Comparison of ENCODE assay signal across 1 cellular context in genomic region chr9:120383999-120384924, GRCh38.
TF ChIP-seq lines count a peak whose summit lies in the region.

No MANE protein-coding gene starts in this region.

TF ChIP-seq in HepG2, 621 proteins besides CTCF, POLR2A, EP300 and RAD21 (continued from another document and continues in another):
- TF ChIP-seq ZNF34 (CRISPR knock-in tag; IDR thresholded peaks at IDR 0.05; ENCODE audit: borderline replicate concordance) (peak; percentile 73; the same call in 1 of the 2 replicates), RNF2 (conservative IDR thresholded peaks at IDR 0.05; ENCODE audit: low read depth) (no peak), SOX5 (CRISPR knock-in tag; IDR thresholded peaks at IDR 0.05; ENCODE audit: borderline replicate concordance) (peak; percentile 82), TRIM22 (IDR thresholded peaks at IDR 0.05) (no peak), ZSCAN9 (CRISPR knock-in tag; IDR thresholded peaks at IDR 0.05; ENCODE audit: borderline replicate concordance) (peak; percentile 93), SMAD9 (CRISPR knock-in tag; IDR thresholded peaks at IDR 0.05) (no peak), TEAD2 (CRISPR knock-in tag; IDR thresholded peaks at IDR 0.05) (no peak), SP140L (CRISPR knock-in tag; IDR thresholded peaks at IDR 0.05; ENCODE audit: borderline replicate concordance) (no peak), ZNF329 (CRISPR knock-in tag; IDR thresholded peaks at IDR 0.05; ENCODE audit: low read depth) (no peak), HIVEP1 (CRISPR knock-in tag; IDR thresholded peaks at IDR 0.05) (no peak), EZH2 (conservative IDR thresholded peaks at IDR 0.05; ENCODE audit: low read depth, low read length) (no peak), PAWR (CRISPR knock-in tag; IDR thresholded peaks at IDR 0.05; ENCODE audit: borderline replicate concordance) (no peak), NR2C2 (CRISPR knock-in tag; IDR thresholded peaks at IDR 0.05; ENCODE audit: borderline replicate concordance) (peak; percentile 79), THYN1 (CRISPR knock-in tag; IDR thresholded peaks at IDR 0.05; ENCODE audit: borderline replicate concordance, low read depth) (no peak), NFE2L1 (CRISPR knock-in tag; IDR thresholded peaks at IDR 0.05; ENCODE audit: borderline replicate concordance) (no peak), CREM (IDR thresholded peaks at IDR 0.05) (peak; percentile 67; the same call in 1 of the 2 replicates), CREM (CRISPR knock-in tag; IDR thresholded peaks at IDR 0.05) (no peak), HES4 (CRISPR knock-in tag; IDR thresholded peaks at IDR 0.05; ENCODE audit: borderline replicate concordance) (no peak), NR2F1 (CRISPR knock-in tag; IDR thresholded peaks at IDR 0.05) (peak; percentile 78; a peak in 3 of 4 replicates), ZBTB33 (CRISPR knock-in tag; IDR thresholded peaks at IDR 0.05) (peak; percentile 50), TBP (CRISPR knock-in tag; IDR thresholded peaks at IDR 0.05) (no peak), KLF6 (CRISPR knock-in tag; IDR thresholded peaks at IDR 0.05) (peak; percentile 42; the same call in 1 of the 2 replicates), ZNF564 (CRISPR knock-in tag; IDR thresholded peaks at IDR 0.05) (no peak), ZNF343 (CRISPR knock-in tag; IDR thresholded peaks at IDR 0.05) (peak; percentile 91), ZBTB43 (CRISPR knock-in tag; conservative IDR thresholded peaks at IDR 0.05) (peak; percentile 70), MLLT10 (CRISPR knock-in tag; IDR thresholded peaks at IDR 0.05) (no peak), ZNF749 (CRISPR knock-in tag; IDR thresholded peaks at IDR 0.05; ENCODE audit: borderline replicate concordance) (no peak; the same call in 1 of the 2 replicates), GABPB1 (CRISPR knock-in tag; IDR thresholded peaks at IDR 0.05) (peak; percentile 75), ZNF260 (CRISPR knock-in tag; IDR thresholded peaks at IDR 0.05; ENCODE audit: borderline replicate concordance, low read depth) (0 out of 2 replicates have a peak, but pooled peaks have one; percentile 23), HOXD1 (CRISPR knock-in tag; IDR thresholded peaks at IDR 0.05) (peak; percentile 77; the same call in 1 of the 2 replicates), CC2D1A (CRISPR knock-in tag; IDR thresholded peaks at IDR 0.05) (no peak), NCOR1 (IDR thresholded peaks at IDR 0.05; ENCODE audit: borderline replicate concordance, low read length) (peak; percentile 65; the same call in 1 of the 2 replicates), AHR (CRISPR knock-in tag; IDR thresholded peaks at IDR 0.05) (peak; percentile 77; the same call in 1 of the 2 replicates), HNRNPLL (IDR thresholded peaks at IDR 0.05; ENCODE audit: low read depth, low read length, poor library complexity, severe bottlenecking) (peak; percentile 66), GTF2F1 (IDR thresholded peaks at IDR 0.05; ENCODE audit: low read length) (no peak), ZNF484 (CRISPR knock-in tag; IDR thresholded peaks at IDR 0.05; ENCODE audit: borderline replicate concordance, low read depth) (0 out of 2 replicates have a peak, but pooled peaks have one; percentile 62), SIX1 (CRISPR knock-in tag; IDR thresholded peaks at IDR 0.05; ENCODE audit: borderline replicate concordance) (peak; percentile 12; the same call in 1 of the 2 replicates), TAF15 (IDR thresholded peaks at IDR 0.05; ENCODE audit: low read depth, low read length, poor library complexity, severe bottlenecking) (no peak), ARNT (IDR thresholded peaks at IDR 0.05) (no peak), ZSCAN22 (CRISPR knock-in tag; IDR thresholded peaks at IDR 0.05) (peak; percentile 60; the same call in 1 of the 2 replicates), ZNF547 (CRISPR knock-in tag; IDR thresholded peaks at IDR 0.05) (no peak), RARG (CRISPR knock-in tag; IDR thresholded peaks at IDR 0.05; ENCODE audit: low read depth) (no peak), ZNF556 (CRISPR knock-in tag; IDR thresholded peaks at IDR 0.05; ENCODE audit: borderline replicate concordance) (peak; percentile 96), MAF1 (CRISPR knock-in tag; IDR thresholded peaks at IDR 0.05; ENCODE audit: borderline replicate concordance) (peak; percentile 80; the same call in 1 of the 2 replicates), ZNF280B (CRISPR knock-in tag; IDR thresholded peaks at IDR 0.05; ENCODE audit: borderline replicate concordance) (peak; percentile 17; the same call in 1 of the 2 replicates), ZNF24 (IDR thresholded peaks at IDR 0.05) (no peak), KDM5A (IDR thresholded peaks at IDR 0.05; ENCODE audit: borderline replicate concordance, low read length) (no peak), SALL1 (CRISPR knock-in tag; IDR thresholded peaks at IDR 0.05) (peak; percentile 91), ZNF781 (CRISPR knock-in tag; IDR thresholded peaks at IDR 0.05; ENCODE audit: borderline replicate concordance, not compliant biosample characterization) (peak; percentile 71), KLF13 (CRISPR knock-in tag; IDR thresholded peaks at IDR 0.05) (no peak), ZBTB3 (CRISPR knock-in tag; IDR thresholded peaks at IDR 0.05; ENCODE audit: borderline replicate concordance, low read depth) (peak; percentile 99), SRSF4 (IDR thresholded peaks at IDR 0.05; ENCODE audit: low read depth, low read length, poor library complexity, severe bottlenecking) (no peak)
- TF ChIP-seq, protein P1, sequence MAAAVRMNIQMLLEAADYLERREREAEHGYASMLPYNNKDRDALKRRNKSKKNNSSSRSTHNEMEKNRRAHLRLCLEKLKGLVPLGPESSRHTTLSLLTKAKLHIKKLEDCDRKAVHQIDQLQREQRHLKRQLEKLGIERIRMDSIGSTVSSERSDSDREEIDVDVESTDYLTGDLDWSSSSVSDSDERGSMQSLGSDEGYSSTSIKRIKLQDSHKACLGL (CRISPR knock-in tag; IDR thresholded peaks at IDR 0.05), result 0 out of 2 replicates have a peak, but pooled peaks have one; percentile 39
- TF ChIP-seq, protein P2, sequence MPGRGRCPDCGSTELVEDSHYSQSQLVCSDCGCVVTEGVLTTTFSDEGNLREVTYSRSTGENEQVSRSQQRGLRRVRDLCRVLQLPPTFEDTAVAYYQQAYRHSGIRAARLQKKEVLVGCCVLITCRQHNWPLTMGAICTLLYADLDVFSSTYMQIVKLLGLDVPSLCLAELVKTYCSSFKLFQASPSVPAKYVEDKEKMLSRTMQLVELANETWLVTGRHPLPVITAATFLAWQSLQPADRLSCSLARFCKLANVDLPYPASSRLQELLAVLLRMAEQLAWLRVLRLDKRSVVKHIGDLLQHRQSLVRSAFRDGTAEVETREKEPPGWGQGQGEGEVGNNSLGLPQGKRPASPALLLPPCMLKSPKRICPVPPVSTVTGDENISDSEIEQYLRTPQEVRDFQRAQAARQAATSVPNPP (CRISPR knock-in tag; IDR thresholded peaks at IDR 0.05), result peak; percentile 86; the same call in 1 of the 2 replicates
- TF ChIP-seq, protein P3, sequence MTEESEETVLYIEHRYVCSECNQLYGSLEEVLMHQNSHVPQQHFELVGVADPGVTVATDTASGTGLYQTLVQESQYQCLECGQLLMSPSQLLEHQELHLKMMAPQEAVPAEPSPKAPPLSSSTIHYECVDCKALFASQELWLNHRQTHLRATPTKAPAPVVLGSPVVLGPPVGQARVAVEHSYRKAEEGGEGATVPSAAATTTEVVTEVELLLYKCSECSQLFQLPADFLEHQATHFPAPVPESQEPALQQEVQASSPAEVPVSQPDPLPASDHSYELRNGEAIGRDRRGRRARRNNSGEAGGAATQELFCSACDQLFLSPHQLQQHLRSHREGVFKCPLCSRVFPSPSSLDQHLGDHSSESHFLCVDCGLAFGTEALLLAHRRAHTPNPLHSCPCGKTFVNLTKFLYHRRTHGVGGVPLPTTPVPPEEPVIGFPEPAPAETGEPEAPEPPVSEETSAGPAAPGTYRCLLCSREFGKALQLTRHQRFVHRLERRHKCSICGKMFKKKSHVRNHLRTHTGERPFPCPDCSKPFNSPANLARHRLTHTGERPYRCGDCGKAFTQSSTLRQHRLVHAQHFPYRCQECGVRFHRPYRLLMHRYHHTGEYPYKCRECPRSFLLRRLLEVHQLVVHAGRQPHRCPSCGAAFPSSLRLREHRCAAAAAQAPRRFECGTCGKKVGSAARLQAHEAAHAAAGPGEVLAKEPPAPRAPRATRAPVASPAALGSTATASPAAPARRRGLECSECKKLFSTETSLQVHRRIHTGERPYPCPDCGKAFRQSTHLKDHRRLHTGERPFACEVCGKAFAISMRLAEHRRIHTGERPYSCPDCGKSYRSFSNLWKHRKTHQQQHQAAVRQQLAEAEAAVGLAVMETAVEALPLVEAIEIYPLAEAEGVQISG (CRISPR knock-in tag; IDR thresholded peaks at IDR 0.05), result peak; percentile 85
- TF ChIP-seq, protein P4, sequence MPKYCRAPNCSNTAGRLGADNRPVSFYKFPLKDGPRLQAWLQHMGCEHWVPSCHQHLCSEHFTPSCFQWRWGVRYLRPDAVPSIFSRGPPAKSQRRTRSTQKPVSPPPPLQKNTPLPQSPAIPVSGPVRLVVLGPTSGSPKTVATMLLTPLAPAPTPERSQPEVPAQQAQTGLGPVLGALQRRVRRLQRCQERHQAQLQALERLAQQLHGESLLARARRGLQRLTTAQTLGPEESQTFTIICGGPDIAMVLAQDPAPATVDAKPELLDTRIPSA (CRISPR knock-in tag; IDR thresholded peaks at IDR 0.05; ENCODE audit: borderline replicate concordance), result no peak
- TF ChIP-seq, protein P5, sequence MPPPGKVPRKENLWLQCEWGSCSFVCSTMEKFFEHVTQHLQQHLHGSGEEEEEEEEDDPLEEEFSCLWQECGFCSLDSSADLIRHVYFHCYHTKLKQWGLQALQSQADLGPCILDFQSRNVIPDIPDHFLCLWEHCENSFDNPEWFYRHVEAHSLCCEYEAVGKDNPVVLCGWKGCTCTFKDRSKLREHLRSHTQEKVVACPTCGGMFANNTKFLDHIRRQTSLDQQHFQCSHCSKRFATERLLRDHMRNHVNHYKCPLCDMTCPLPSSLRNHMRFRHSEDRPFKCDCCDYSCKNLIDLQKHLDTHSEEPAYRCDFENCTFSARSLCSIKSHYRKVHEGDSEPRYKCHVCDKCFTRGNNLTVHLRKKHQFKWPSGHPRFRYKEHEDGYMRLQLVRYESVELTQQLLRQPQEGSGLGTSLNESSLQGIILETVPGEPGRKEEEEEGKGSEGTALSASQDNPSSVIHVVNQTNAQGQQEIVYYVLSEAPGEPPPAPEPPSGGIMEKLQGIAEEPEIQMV (CRISPR knock-in tag; IDR thresholded peaks at IDR 0.05; ENCODE audit: low read depth), result peak; percentile 70; the same call in 1 of the 2 replicates
- TF ChIP-seq, protein P6, sequence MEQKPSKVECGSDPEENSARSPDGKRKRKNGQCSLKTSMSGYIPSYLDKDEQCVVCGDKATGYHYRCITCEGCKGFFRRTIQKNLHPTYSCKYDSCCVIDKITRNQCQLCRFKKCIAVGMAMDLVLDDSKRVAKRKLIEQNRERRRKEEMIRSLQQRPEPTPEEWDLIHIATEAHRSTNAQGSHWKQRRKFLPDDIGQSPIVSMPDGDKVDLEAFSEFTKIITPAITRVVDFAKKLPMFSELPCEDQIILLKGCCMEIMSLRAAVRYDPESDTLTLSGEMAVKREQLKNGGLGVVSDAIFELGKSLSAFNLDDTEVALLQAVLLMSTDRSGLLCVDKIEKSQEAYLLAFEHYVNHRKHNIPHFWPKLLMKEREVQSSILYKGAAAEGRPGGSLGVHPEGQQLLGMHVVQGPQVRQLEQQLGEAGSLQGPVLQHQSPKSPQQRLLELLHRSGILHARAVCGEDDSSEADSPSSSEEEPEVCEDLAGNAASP (CRISPR knock-in tag; IDR thresholded peaks at IDR 0.05; ENCODE audit: borderline replicate concordance), result peak; percentile 97
